21 cellular contexts compared by ENCODE assay signal in genomic region chr3:41258239-41258800, GRCh38.
"Had no signal": no experiment of that assay in that cellular context is flagged by ENCODE, and none has a peak within 500 bp of the region (broad histone marks: within the 10 kb centered on the region; RNA-seq: fewer than 3 reads in every experiment).

No MANE protein-coding gene starts in this region.

- H3K27me3 ChIP-seq: esophagus muscularis mucosa, hepatocyte, neural progenitor cell, ovary, right atrium auricular region, suprapubic skin, thyroid gland had no signal

- ATAC-seq: effector memory CD8-positive, alpha-beta T cell; lower lobe of right lung; natural killer cell treated with Interleukin-12 subunit alpha and Interleukin-12 subunit beta and Interleukin-15 and Interleukin-18, amount 100 ng/mL, for 72 hours; stimulated activated effector memory CD8-positive, alpha-beta T cell treated with anti-CD3 and anti-CD28 coated beads, Interleukin-12 subunit alpha, Interleukin-12 subunit beta, amount 100 ng/mL, for 72 hours; stimulated activated naive CD8-positive, alpha-beta T cell treated with anti-CD3 and anti-CD28 coated beads, Interleukin-15, Interleukin-2, amounts not matched to agents 100 U/mL and 50 U/mL, for 24 hours had no signal

- H3K27ac Mint-ChIP-seq: dendritic cell treated with granulocyte-macrophage colony-stimulating factor and Interleukin-4, amounts not matched to agents 40 ng/mL and 50 ng/mL, for 4 days; effector memory CD8-positive, alpha-beta T cell; mesothelial cell of epicardium; natural killer cell treated with Interleukin-12 subunit alpha and Interleukin-12 subunit beta and Interleukin-15 and Interleukin-18, amount 100 ng/mL, for 72 hours; neural progenitor cell; stimulated activated effector memory CD8-positive, alpha-beta T cell treated with anti-CD3 and anti-CD28 coated beads, Interleukin-12 subunit alpha, Interleukin-12 subunit beta, amount 100 ng/mL, for 72 hours; type B pancreatic cell had no signal

- H3K27me3 Mint-ChIP-seq: dendritic cell treated with granulocyte-macrophage colony-stimulating factor and Interleukin-4, amounts not matched to agents 40 ng/mL and 50 ng/mL, for 4 days; effector memory CD8-positive, alpha-beta T cell; memory B cell; natural killer cell treated with Interleukin-12 subunit alpha and Interleukin-12 subunit beta and Interleukin-15 and Interleukin-18, amount 100 ng/mL, for 72 hours; type B pancreatic cell had no signal

- H3K4me2 ChIP-seq: hepatocyte, neural progenitor cell had no signal

- H3K9me3 ChIP-seq: esophagus muscularis mucosa, lower lobe of right lung, ovary, right atrium auricular region, suprapubic skin, thyroid gland had no signal

- H3K4me3 ChIP-seq: esophagus muscularis mucosa, hepatocyte, lower lobe of right lung, neural progenitor cell, ovary, right atrium auricular region, suprapubic skin, thyroid gland had no signal

- H3K36me3 ChIP-seq: esophagus muscularis mucosa, lower lobe of right lung, neural progenitor cell, ovary, right atrium auricular region, suprapubic skin, thyroid gland had no signal

- H3K4me1 ChIP-seq: esophagus muscularis mucosa, lower lobe of right lung, neural progenitor cell, right atrium auricular region, suprapubic skin had no signal

- DNase-seq: effector memory CD8-positive, alpha-beta T cell; kidney glomerular epithelial cell; lower lobe of right lung; nucleus accumbens; ovary; stimulated activated CD4-positive, alpha-beta T cell treated with anti-CD3 and anti-CD28 coated beads, Interleukin-4, amount 100 ng/mL, for 1 hour; stimulated activated CD8-positive, alpha-beta memory T cell treated with anti-CD3 and anti-CD28 coated beads, Interleukin-4, amount 100 ng/mL, for 48 hours; stimulated activated naive CD8-positive, alpha-beta T cell treated with anti-CD3 and anti-CD28 coated beads, Interleukin-15, Interleukin-2, amounts not matched to agents 100 U/mL and 50 U/mL, for 24 hours; thyroid gland had no signal

- H3K36me3 Mint-ChIP-seq: natural killer cell treated with Interleukin-12 subunit alpha and Interleukin-12 subunit beta and Interleukin-15 and Interleukin-18, amount 100 ng/mL, for 72 hours; neural progenitor cell; stimulated activated effector memory CD8-positive, alpha-beta T cell treated with anti-CD3 and anti-CD28 coated beads, Interleukin-12 subunit alpha, Interleukin-12 subunit beta, amount 100 ng/mL, for 72 hours; type B pancreatic cell had no signal

- H3K9ac ChIP-seq: neural progenitor cell had no signal

- H3K79me2 ChIP-seq: hepatocyte had no signal

- H2AFZ ChIP-seq: hepatocyte, neural progenitor cell had no signal

- H3K27ac ChIP-seq: epithelial cell of prostate, esophagus muscularis mucosa, hepatocyte, lower lobe of right lung, neural progenitor cell, ovary, right atrium auricular region, suprapubic skin had no signal

- H3K4me1 Mint-ChIP-seq: mesothelial cell of epicardium; neural progenitor cell; stimulated activated effector memory CD8-positive, alpha-beta T cell treated with anti-CD3 and anti-CD28 coated beads, Interleukin-12 subunit alpha, Interleukin-12 subunit beta, amount 100 ng/mL, for 72 hours had no signal

- H3K9me3 Mint-ChIP-seq: dendritic cell treated with granulocyte-macrophage colony-stimulating factor and Interleukin-4, amounts not matched to agents 40 ng/mL and 50 ng/mL, for 4 days; effector memory CD8-positive, alpha-beta T cell; memory B cell; natural killer cell treated with Interleukin-12 subunit alpha and Interleukin-12 subunit beta and Interleukin-15 and Interleukin-18, amount 100 ng/mL, for 72 hours; stimulated activated effector memory CD8-positive, alpha-beta T cell treated with anti-CD3 and anti-CD28 coated beads, Interleukin-12 subunit alpha, Interleukin-12 subunit beta, amount 100 ng/mL, for 72 hours; type B pancreatic cell had no signal

- H3K4me3 Mint-ChIP-seq: dendritic cell treated with granulocyte-macrophage colony-stimulating factor and Interleukin-4, amounts not matched to agents 40 ng/mL and 50 ng/mL, for 4 days; effector memory CD8-positive, alpha-beta T cell; memory B cell; mesothelial cell of epicardium; natural killer cell treated with Interleukin-12 subunit alpha and Interleukin-12 subunit beta and Interleukin-15 and Interleukin-18, amount 100 ng/mL, for 72 hours; neural progenitor cell; stimulated activated effector memory CD8-positive, alpha-beta T cell treated with anti-CD3 and anti-CD28 coated beads, Interleukin-12 subunit alpha, Interleukin-12 subunit beta, amount 100 ng/mL, for 72 hours; type B pancreatic cell had no signal
